Comparison of ENCODE assay signal across 15 cellular contexts in genomic region chr3:151901282-151901945, GRCh38. TPM values are rescaled to one million over a fixed set of nuclear protein-coding genes. Genes with fewer than 3 reads are reported as not detected.
DNase-seq lines count a peak whose midpoint lies in the region; ATAC-seq and TF ChIP-seq lines count a peak whose summit lies in the region.
"Had no signal": no experiment of that assay in that cellular context is flagged by ENCODE, and none has a peak within 500 bp of the region (broad histone marks: within the 10 kb centered on the region; RNA-seq: fewer than 3 reads in every experiment).

No MANE protein-coding gene starts in this region.

- no peak for TF ChIP-seq CTCF in NB4 (IDR thresholded peaks at IDR 0.05; ENCODE audit: low read depth, low read length)
- TF ChIP-seq CTCF in heart left ventricle (IDR thresholded peaks at IDR 0.05): no peak

- H3K36me3 ChIP-seq in heart left ventricle: no peaks in the 10 kb centered on the region
- H3K36me3 ChIP-seq in trophoblast cell (ENCODE audit: control insufficient read depth in 1 of 2, insufficient read depth in 2 of 2, low read length in 2 of 2): no peaks in the 10 kb centered on the region
- H3K36me3 ChIP-seq: uterus had no signal

- no peak for TF ChIP-seq POLR2A in NB4 (IDR thresholded peaks at IDR 0.05; ENCODE audit: extremely low read depth, insufficient read length)
- TF ChIP-seq POLR2A in heart left ventricle (IDR thresholded peaks at IDR 0.05): no peak

- H3K9me3 ChIP-seq in heart left ventricle: no peaks in the 10 kb centered on the region
- no peaks in the 10 kb centered on the region for H3K9me3 ChIP-seq in trophoblast cell (ENCODE audit: insufficient read depth, low read depth, low read length)
- H3K9me3 ChIP-seq: uterus had no signal

- peak overlapping the region in 10 of 12 donors; percentile 14 to 71 (median 48) for H3K27ac ChIP-seq in heart left ventricle
- peak overlapping the region; percentile 50 for H3K27ac ChIP-seq in trophoblast cell (ENCODE audit: low read depth, low read length)
- H3K27ac ChIP-seq in substantia nigra (ENCODE audit: low read depth, low read length, poor library complexity, severe bottlenecking): no peak overlapping the region
- H3K27ac ChIP-seq: foreskin keratinocyte had no signal

- DNase-seq in Daoy (ENCODE audit: low read depth) (peak; percentile 49), NB4 (ENCODE audit: low read depth) (peak; percentile 65), heart left ventricle (no peak), trophoblast cell (no peak), T1000 (lab: John Stamatoyannopoulos, UW) (no peak), substantia nigra (lab: John Stamatoyannopoulos, UW) (no peak), NCI-H2107 treated with DMSO at 0.1 percent for 48 hours (lab: John Stamatoyannopoulos, UW; ENCODE audit: unreplicated experiment) (no peak)
- no peak for DNase-seq in activated effector memory CD4-positive, alpha-beta T cell treated with anti-CD3 and anti-CD28 coated beads, Interleukin-2, amount 50 U/mL, for 16 hours
- DNase-seq: activated CD4-positive, alpha-beta T cell treated with anti-CD3 and anti-CD28 coated beads for 1 hour; C1 segment of cervical spinal cord; foreskin keratinocyte; NCI-H1417 treated with DMSO at 0.1 percent for 48 hours; stimulated activated CD4-positive, alpha-beta T cell treated with anti-CD3 and anti-CD28 coated beads, Interleukin-2, amount 100 ng/mL, for 24 hours; uterus had no signal

- no peak overlapping the region for H3K14ac ChIP-seq in trophoblast cell (ENCODE audit: low read length)

- peaks cover 5% of the 10 kb centered on the region for H3K79me1 ChIP-seq in trophoblast cell (ENCODE audit: low read length)

- peaks cover 0 to 48% (median 39%) of the 10 kb centered on the region in 12 donors for H3K4me1 ChIP-seq in heart left ventricle
- H3K4me1 ChIP-seq in trophoblast cell (ENCODE audit: control insufficient read depth in 1 of 2, insufficient read depth in 2 of 2, low read length in 2 of 2): peaks cover 8 to 16% of the 10 kb centered on the region in 2 experiments
- H3K4me1 ChIP-seq: uterus had no signal

- H3K4me3 ChIP-seq in NB4 (ENCODE audit: low read depth, low read length) (no peak overlapping the region), heart left ventricle (no peak overlapping the region), trophoblast cell (ENCODE audit: low read depth, low read length) (no peak overlapping the region)
- H3K4me3 ChIP-seq: uterus had no signal

- intact Hi-C loops in heart left ventricle (cut with DNase I): loop anchor here in 1 of 10 donors (5.0 kb wide), 1 partner anchor 114 kb away; no protein-coding TSS in a partner anchor

- no peak overlapping the region for H3K9ac ChIP-seq in trophoblast cell (ENCODE audit: low read length)

- H3K4ac ChIP-seq in trophoblast cell (ENCODE audit: low read depth, low read length): peak overlapping the region; percentile 33

- H2AK5ac ChIP-seq in trophoblast cell (ENCODE audit: low read length): no peak overlapping the region

- H2BK12ac ChIP-seq in trophoblast cell (ENCODE audit: low read length): peak overlapping the region; percentile 45

- ATAC-seq in heart left ventricle: peak; percentile 86 to 92 (median 88)
- ATAC-seq: foreskin keratinocyte had no signal

- no peak overlapping the region for H3K4me2 ChIP-seq in trophoblast cell (ENCODE audit: low read length)

- no peaks in the 10 kb centered on the region for H3K27me3 ChIP-seq in heart left ventricle
- no peaks in the 10 kb centered on the region for H3K27me3 ChIP-seq in trophoblast cell (ENCODE audit: insufficient read depth, low read length)
- H3K27me3 ChIP-seq: foreskin keratinocyte, uterus had no signal

- no peak overlapping the region for H4K91ac ChIP-seq in trophoblast cell (ENCODE audit: low read depth, low read length)

- no peak overlapping the region for H4K12ac ChIP-seq in trophoblast cell (ENCODE audit: low read depth, low read length)

- H3K18ac ChIP-seq in trophoblast cell (ENCODE audit: low read length): no peak overlapping the region

- peaks cover 2% of the 10 kb centered on the region for H3K79me2 ChIP-seq in trophoblast cell (ENCODE audit: control insufficient read depth, insufficient read depth, low read length, poor library complexity)

- H2BK120ac ChIP-seq in trophoblast cell (ENCODE audit: insufficient read depth, low read length, poor library complexity): no peak overlapping the region

- H2AFZ ChIP-seq in trophoblast cell (ENCODE audit: insufficient read depth, low read length, poor library complexity): no peak overlapping the region

- H4K8ac ChIP-seq in trophoblast cell (ENCODE audit: low read depth, low read length): peak overlapping the region; percentile 25

- 16 to 35% (median 17%) methylated on average over 3 of the region's 3 CpGs for whole genome bisulfite sequencing in heart left ventricle, 4 donors
- WGBS in trophoblast cell (ENCODE audit: extremely low coverage, insufficient coverage, insufficient read length): no CpG with 5 or more reads among the region's 3 CpGs

- H3K23ac ChIP-seq in trophoblast cell (ENCODE audit: low read length): no peak overlapping the region

- no peak overlapping the region for H2BK5ac ChIP-seq in trophoblast cell (ENCODE audit: low read depth, low read length, poor library complexity)

RNA-seq across cellular contexts. Expression of gene SUCNR1, which starts 28.0 kb away (rescaled TPM):
- not detected in 2 replicates for total RNA-seq in Daoy (2014; rRNA removed; shearing (Covaris generic))
- total RNA-seq in heart left ventricle: 1 to 10 TPM in 2 of 9 donors, under 1 TPM in 7; 0.07 to 7.2 (median 0.19) TPM
- polyA plus RNA-seq in heart left ventricle: under 1 TPM in 1 of 2 donors, not detected in 1; 0.15 TPM
- polyA plus RNA-seq in trophoblast cell (2013): 0.07 and 0.08 TPM in 2 replicates
- total RNA-seq: foreskin keratinocyte had no signal
- polyA plus RNA-seq: foreskin keratinocyte, IgD-negative memory B cell had no signal

Comparison
In these comparisons a context has a peak if more than half of its experiments do, and no peak if none do; other contexts are left out.
1. DNase-seq: peak in Daoy (single experiment) and NB4 (single experiment); none in heart left ventricle (0 of 5), trophoblast cell (0 of 2), T1000 (single experiment), substantia nigra (0 of 49), NCI-H2107 treated with DMSO at 0.1 percent for 48 hours (single experiment) and activated effector memory CD4-positive, alpha-beta T cell treated with anti-CD3 and anti-CD28 coated beads, Interleukin-2, amount 50 U/mL, for 16 hours (single experiment).